Comparison of ENCODE assay signal across 1 cellular context in genomic region chr16:1144476-1145382, GRCh38.
TF ChIP-seq lines count a peak whose summit lies in the region.

No MANE protein-coding gene starts in this region.

TF ChIP-seq in HepG2, 621 proteins besides CTCF, POLR2A, EP300 and RAD21:
- no peak for TF ChIP-seq ZNF281 (CRISPR knock-in tag; IDR thresholded peaks at IDR 0.05; ENCODE audit: borderline replicate concordance)
- no peak for TF ChIP-seq CENPBD1 (CRISPR knock-in tag; IDR thresholded peaks at IDR 0.05; ENCODE audit: borderline replicate concordance, low read depth)
- no peak for TF ChIP-seq AHDC1 (CRISPR knock-in tag; IDR thresholded peaks at IDR 0.05; ENCODE audit: borderline replicate concordance)
- no peak for TF ChIP-seq MEF2D (CRISPR knock-in tag; IDR thresholded peaks at IDR 0.05)
